In genomic region chr11:77141034-77141433, GRCh38 we compare ENCODE assay signal across 11 cellular contexts. TPM values are rescaled to one million over a fixed set of nuclear protein-coding genes. Genes with fewer than 3 reads are reported as not detected.
DNase-seq lines count a peak whose midpoint lies in the region; ATAC-seq and FAIRE-seq lines count a peak whose summit lies in the region.
"Had no signal": no experiment of that assay in that cellular context is flagged by ENCODE, and none has a peak within 500 bp of the region (broad histone marks: within the 10 kb centered on the region; RNA-seq: fewer than 3 reads in every experiment).

No MANE protein-coding gene starts in this region.

- H3K4me3 Mint-ChIP-seq in activated T-helper 17 cell treated with anti-CD3 and anti-CD28 coated beads, Interleukin-2, amount 50 U/mL, for 72 hours, result no peak overlapping the region

- H3K27ac Mint-ChIP-seq in activated T-helper 17 cell treated with anti-CD3 and anti-CD28 coated beads, Interleukin-2, amount 50 U/mL, for 72 hours, result no peak overlapping the region

- H3K27me3 Mint-ChIP-seq in activated T-helper 17 cell treated with anti-CD3 and anti-CD28 coated beads, Interleukin-2, amount 50 U/mL, for 72 hours, result peaks cover 12% of the 10 kb centered on the region

- DNase-seq in DMS153 (lab: John Stamatoyannopoulos, UW) (peak; percentile 89), HTR-8/SVneo (ENCODE audit: insufficient read length, low spot score) (no peak), left colon (no peak), GDM1 (lab: John Stamatoyannopoulos, UW) (no peak)
- DNase-seq in effector CD8-positive, alpha-beta T cell (lab: John Stamatoyannopoulos, UW), result no peak
- DNase-seq in activated CD4-positive, CD25-positive, alpha-beta regulatory T cell (lab: John Stamatoyannopoulos, UW), result no peak
- DNase-seq: activated CD4-positive, alpha-beta T cell treated with anti-CD3 and anti-CD28 coated beads, Interleukin-2, amount 50 U/mL, for 4 hours; aorta; NCI-H1436 had no signal

- intact Hi-C loops in left colon (cut with DNase I, micrococcal nuclease), result no loop called here

- no peaks in the 10 kb centered on the region for H3K36me3 Mint-ChIP-seq in activated T-helper 17 cell treated with anti-CD3 and anti-CD28 coated beads, Interleukin-2, amount 50 U/mL, for 72 hours (ENCODE audit: low read depth)

- peak; percentile 83 for ATAC-seq in activated T-helper 17 cell treated with anti-CD3 and anti-CD28 coated beads, Interleukin-2, amount 50 U/mL, for 72 hours (replicated peaks)
- ATAC-seq in left colon, result peak; percentile 61
- ATAC-seq in GM18909 (IDR thresholded peaks at IDR 0.05; ENCODE audit: poor library complexity, unreplicated experiment), result no peak

- no peaks in the 10 kb centered on the region for H3K9me3 Mint-ChIP-seq in activated T-helper 17 cell treated with anti-CD3 and anti-CD28 coated beads, Interleukin-2, amount 50 U/mL, for 72 hours

- H3K4me1 Mint-ChIP-seq in activated T-helper 17 cell treated with anti-CD3 and anti-CD28 coated beads, Interleukin-2, amount 50 U/mL, for 72 hours, result peaks cover 23% of the 10 kb centered on the region

- peak; percentile 87 for FAIRE-seq in HTR-8/SVneo (lab: Jason Lieb, UNC)

RNA-seq across cellular contexts. Expression of gene MYO7A, which starts 13.0 kb away (rescaled TPM):
- total RNA-seq in activated T-helper 17 cell treated with anti-CD3 and anti-CD28 coated beads, Interleukin-2, amount 50 U/mL, for 72 hours, result 1 to 10 TPM in 1 of 2 donors, under 1 TPM in 1; 0.95 to 4.0 TPM
- total RNA-seq in left colon, result 1 to 10 TPM; 4.8 to 5.8 TPM

RNA-seq across cellular contexts. Expression of gene OMP, which starts 38.4 kb away (rescaled TPM):
- total RNA-seq in activated T-helper 17 cell treated with anti-CD3 and anti-CD28 coated beads, Interleukin-2, amount 50 U/mL, for 72 hours, result not detected
- total RNA-seq in left colon, result 10 to 100 TPM in 1 of 2 donors, 1 to 10 TPM in 1; 7.1 to 11.9 TPM

Comparison
In these comparisons a context has a peak if more than half of its experiments do, and no peak if none do; other contexts are left out.
1. RNA of gene OMP, which starts 38.4 kb away (total RNA-seq): 7.1 to 11.9 TPM in left colon; not detected in activated T-helper 17 cell treated with anti-CD3 and anti-CD28 coated beads, Interleukin-2, amount 50 U/mL, for 72 hours; every median in the first group is over 4 times any median in the second.